In the genomic region with DNA sequence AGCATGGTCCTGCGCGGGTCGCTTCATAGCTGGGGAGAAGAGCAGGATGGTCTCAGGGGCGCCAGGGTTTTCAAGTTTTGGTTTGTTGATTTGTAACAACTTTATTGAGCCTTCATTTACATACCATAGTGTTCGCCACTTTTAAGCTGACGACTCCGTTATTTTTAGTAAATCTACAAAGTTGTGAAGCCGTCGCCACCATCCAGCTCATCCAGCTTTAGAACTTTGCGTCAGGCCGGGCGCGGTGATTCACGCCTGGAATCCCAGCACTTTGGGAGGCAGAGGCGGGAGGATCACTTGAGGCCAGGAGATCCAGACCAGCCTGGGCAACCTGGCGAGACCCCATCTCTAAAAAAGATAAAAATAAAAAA, we compare ENCODE assay signal across 8 cellular contexts. TPM values are rescaled to one million over a fixed set of nuclear protein-coding genes. Genes with fewer than 3 reads are reported as not detected.
DNase-seq lines count a peak whose midpoint lies in the region; ATAC-seq and TF ChIP-seq lines count a peak whose summit lies in the region.

No MANE protein-coding gene starts in this region.

- TF ChIP-seq CTCF in HCT116 (IDR thresholded peaks at IDR 0.05 in 2 of 3, conservative IDR thresholded peaks at IDR 0.05 in 1 of 3; ENCODE audit: borderline replicate concordance in 1 of 3, insufficient read depth in 1 of 3, low read depth in 2 of 3, low read length in 2 of 3) (no peak), foreskin fibroblast (IDR thresholded peaks at IDR 0.05; ENCODE audit: low read depth, low read length) (no peak)

- H4K91ac ChIP-seq in trophoblast cell (ENCODE audit: low read depth, low read length): peak overlapping the region; percentile 82

- H3K14ac ChIP-seq in trophoblast cell (ENCODE audit: low read length): peak overlapping the region; percentile 59

- H3K27ac Mint-ChIP-seq in T-helper 17 cell: peak overlapping the region; percentile 79

- no peak overlapping the region for H2BK12ac ChIP-seq in trophoblast cell (ENCODE audit: low read length)

- H3K18ac ChIP-seq in trophoblast cell (ENCODE audit: low read length): peak overlapping the region; percentile 57

- H3K4me1 Mint-ChIP-seq in T-helper 17 cell: peaks cover 8% of the 10 kb centered on the region

- no peaks in the 10 kb centered on the region for H4K20me1 ChIP-seq in HCT116 (ENCODE audit: insufficient read depth)

- H3K27me3 Mint-ChIP-seq in T-helper 17 cell: no peaks in the 10 kb centered on the region

- H3K9me3 ChIP-seq in HCT116 (ENCODE audit: control insufficient read depth in 1 of 2, insufficient read depth in 1 of 2, low read depth in 1 of 2, low read length in 2 of 2) (no peaks in the 10 kb centered on the region), T-helper 17 cell (ENCODE audit: control insufficient read depth, low read length, poor library complexity, severe bottlenecking) (no peaks in the 10 kb centered on the region), trophoblast cell (ENCODE audit: insufficient read depth, low read depth, low read length) (peaks cover 2% of the 10 kb centered on the region)

- ATAC-seq in HCT116 (peak; percentile 7; the same call in 1 of the 2 replicates), T-helper 17 cell (no peak), HG03025 (IDR thresholded peaks at IDR 0.05; ENCODE audit: low FRiP score, unreplicated experiment) (no peak), HG02623 (IDR thresholded peaks at IDR 0.05; ENCODE audit: unreplicated experiment) (no peak)

- H3K27ac ChIP-seq in HCT116 (ENCODE audit: low read depth, low read length) (peak overlapping the region; percentile 26), trophoblast cell (ENCODE audit: low read depth, low read length) (no peak overlapping the region)

- TF ChIP-seq RAD21 in HCT116 (IDR thresholded peaks at IDR 0.05; ENCODE audit: low read depth): no peak

- TSS peak; percentile 45 for BruUV-seq in HCT116 (replicated peaks; lab: Mats Ljungman, UMichigan)

- H2AFZ ChIP-seq in HCT116 (ENCODE audit: low read depth, low read length, poor library complexity, severe bottlenecking) (no peak overlapping the region), trophoblast cell (ENCODE audit: insufficient read depth, low read length, poor library complexity) (peak overlapping the region; percentile 94)

- H3K9me2 ChIP-seq in HCT116 (ENCODE audit: insufficient read depth): no peaks in the 10 kb centered on the region

- POLR2A ChIA-PET in HCT116 (lab: Charles Lee): no interaction called here

- no CpG with 5 or more reads among the region's 16 CpGs for WGBS in trophoblast cell (ENCODE audit: extremely low coverage, insufficient coverage, insufficient read length)

- H3K4me3 Mint-ChIP-seq in T-helper 17 cell: peak overlapping the region; percentile 99

- no peak overlapping the region for H2AK5ac ChIP-seq in trophoblast cell (ENCODE audit: low read length)

- no peak overlapping the region for H3K23ac ChIP-seq in trophoblast cell (ENCODE audit: low read length)

- H3K36me3 ChIP-seq in HCT116 (ENCODE audit: control insufficient read depth in 1 of 2, insufficient read depth in 2 of 2, low read length in 2 of 2) (no peaks in the 10 kb centered on the region), trophoblast cell (ENCODE audit: control insufficient read depth in 1 of 2, insufficient read depth in 2 of 2, low read length in 2 of 2) (peaks cover 0 to 4% of the 10 kb centered on the region in 2 experiments)

- peaks cover 3% of the 10 kb centered on the region for H3K36me3 Mint-ChIP-seq in T-helper 17 cell (ENCODE audit: low read depth)

- intact Hi-C loops in HCT116 (cut with micrococcal nuclease): no loop called here

- RAD21 ChIA-PET in HCT116 (lab: Charles Lee; ENCODE audit: low non-redundant PET in 1 of 2, low total read pairs in 2 of 2, uncharacterized antibody in 2 of 2, unreplicated experiment in 2 of 2): no interaction called here

- H3K9ac ChIP-seq in HCT116 (ENCODE audit: low read length) (peak overlapping the region; percentile 64), trophoblast cell (ENCODE audit: low read length) (peak overlapping the region; percentile 11)

- peak overlapping the region; percentile 88 for H3K4me2 ChIP-seq in HCT116 (ENCODE audit: low read length)
- H3K4me2 ChIP-seq in trophoblast cell (ENCODE audit: low read length): peak overlapping the region; percentile 74

- H3K4me1 ChIP-seq in HCT116 (ENCODE audit: control insufficient read depth in 1 of 2, insufficient read depth in 2 of 2, low read length in 2 of 2): peaks cover 9 to 32% of the 10 kb centered on the region in 2 experiments
- H3K4me1 ChIP-seq in trophoblast cell (ENCODE audit: control insufficient read depth in 1 of 2, insufficient read depth in 2 of 2, low read length in 2 of 2): peaks cover 2 to 5% of the 10 kb centered on the region in 2 experiments

- CTCF ChIA-PET in HCT116 (lab: Charles Lee): no interaction called here

- peak overlapping the region; percentile 97 for H4K8ac ChIP-seq in trophoblast cell (ENCODE audit: low read depth, low read length)

- no peak for TF ChIP-seq POLR2A in HCT116 (IDR thresholded peaks at IDR 0.05; ENCODE audit: borderline replicate concordance, extremely low read depth, insufficient read depth, insufficient read length)

- H3K4me3 ChIP-seq in HCT116 (replicated peaks in 1 of 2; ENCODE audit: low read depth in 1 of 2, low read length in 2 of 2) (peak overlapping the region; percentile 91 to 95), foreskin fibroblast (ENCODE audit: low read depth in 1 of 2, low read length in 2 of 2) (peak overlapping the region; percentile 91 to 93), trophoblast cell (ENCODE audit: low read depth, low read length) (peak overlapping the region; percentile 81)

- H4K12ac ChIP-seq in trophoblast cell (ENCODE audit: low read depth, low read length): peak overlapping the region; percentile 83

- peak overlapping the region; percentile 65 for H3K4ac ChIP-seq in trophoblast cell (ENCODE audit: low read depth, low read length)

- H2BK120ac ChIP-seq in trophoblast cell (ENCODE audit: insufficient read depth, low read length, poor library complexity): no peak overlapping the region

- H3K79me2 ChIP-seq in HCT116 (ENCODE audit: insufficient read depth, low read length) (peaks cover 27% of the 10 kb centered on the region), trophoblast cell (ENCODE audit: control insufficient read depth, insufficient read depth, low read length, poor library complexity) (peaks cover 6% of the 10 kb centered on the region)

- peaks cover 6% of the 10 kb centered on the region for H3K79me1 ChIP-seq in trophoblast cell (ENCODE audit: low read length)

- H2BK5ac ChIP-seq in trophoblast cell (ENCODE audit: low read depth, low read length, poor library complexity): no peak overlapping the region

- DNase-seq in HCT116 (ENCODE audit: low read depth, low spot score): no peak
- no peak for DNase-seq in T-helper 17 cell
- peak; percentile 40 to 76 for DNase-seq in foreskin fibroblast
- peak; percentile 77 to 86 for DNase-seq in trophoblast cell
- no peak for DNase-seq in DMS153 (lab: John Stamatoyannopoulos, UW)
- DNase-seq in NCI-H510A (lab: John Stamatoyannopoulos, UW): no peak

- H3K27me3 ChIP-seq in HCT116 (ENCODE audit: insufficient read depth, low read length): no peaks in the 10 kb centered on the region
- H3K27me3 ChIP-seq in trophoblast cell (ENCODE audit: insufficient read depth, low read length): no peaks in the 10 kb centered on the region

TF ChIP-seq in HCT116, 20 proteins besides CTCF, POLR2A, EP300 and RAD21:
- TF ChIP-seq ZNF274 (IDR thresholded peaks at IDR 0.05; ENCODE audit: low read depth, low read length) (no peak), ATF3 (IDR thresholded peaks at IDR 0.05) (no peak), FOSL1 (IDR thresholded peaks at IDR 0.05; ENCODE audit: low read depth) (no peak), EZH2phosphoT487 (IDR thresholded peaks at IDR 0.05; ENCODE audit: borderline replicate concordance) (no peak), EGR1 (IDR thresholded peaks at IDR 0.05; ENCODE audit: low read depth) (no peak), EZH2 (IDR thresholded peaks at IDR 0.05) (no peak)
- TF ChIP-seq, protein P1, sequence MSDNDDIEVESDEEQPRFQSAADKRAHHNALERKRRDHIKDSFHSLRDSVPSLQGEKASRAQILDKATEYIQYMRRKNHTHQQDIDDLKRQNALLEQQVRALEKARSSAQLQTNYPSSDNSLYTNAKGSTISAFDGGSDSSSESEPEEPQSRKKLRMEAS (IDR thresholded peaks at IDR 0.05): 0 out of 2 replicates have a peak, but pooled peaks have one; percentile 32

RNA-seq across cellular contexts. Expression of gene C19orf44, which starts 0.4 kb away (rescaled TPM):
- total RNA-seq in HCT116 (2021; ENCODE audit: unreplicated experiment): 6.8 TPM
- 3.5 and 6.5 TPM in 2 replicates for polyA plus RNA-seq in HCT116 (2012)
- 1 to 10 TPM; 1.3 to 2.1 TPM for total RNA-seq in T-helper 17 cell
- 2.6 and 2.7 TPM in 2 replicates for polyA plus RNA-seq in trophoblast cell (2013)

RNA-seq across cellular contexts. Expression of gene CALR3, which starts 0.6 kb away (rescaled TPM):
- total RNA-seq in HCT116 (2021; ENCODE audit: unreplicated experiment) (not detected), T-helper 17 cell (not detected)
- polyA plus RNA-seq in HCT116 (2012): not detected in 2 replicates
- 0.12 and 0.25 TPM in 2 replicates for polyA plus RNA-seq in trophoblast cell (2013)

RNA-seq across cellular contexts. Expression of gene EPS15L1, which starts 24.8 kb away (rescaled TPM):
- total RNA-seq in HCT116 (2021; ENCODE audit: unreplicated experiment) (37.7 TPM), T-helper 17 cell (10 to 100 TPM; 42.7 to 44.1 TPM)
- polyA plus RNA-seq in HCT116 (2012): 29.6 and 31.2 TPM in 2 replicates
- polyA plus RNA-seq in trophoblast cell (2013): 18.1 and 19.9 TPM in 2 replicates

RNA-seq across cellular contexts. Expression of gene CHERP, which starts 45.6 kb away (rescaled TPM):
- total RNA-seq in HCT116 (2021; ENCODE audit: unreplicated experiment): 65.8 TPM
- 37.2 and 38.0 TPM in 2 replicates for polyA plus RNA-seq in HCT116 (2012)
- total RNA-seq in T-helper 17 cell: 10 to 100 TPM; 50.1 to 63.7 TPM
- 48.8 and 49.6 TPM in 2 replicates for polyA plus RNA-seq in trophoblast cell (2013)

Comparison
In these comparisons a context has a peak if more than half of its experiments do, and no peak if none do; other contexts are left out.
1. DNase-seq: peak in foreskin fibroblast (2 of 2) and trophoblast cell (2 of 2); none in HCT116 (single experiment), T-helper 17 cell (0 of 3), DMS153 (single experiment) and NCI-H510A (single experiment).
2. Peak in every context shown above with its lines, with median percentiles within 50 percentile points of each other: H3K4me3 ChIP-seq.